ENCODE assay signal across 8 cellular contexts in the genomic region with DNA sequence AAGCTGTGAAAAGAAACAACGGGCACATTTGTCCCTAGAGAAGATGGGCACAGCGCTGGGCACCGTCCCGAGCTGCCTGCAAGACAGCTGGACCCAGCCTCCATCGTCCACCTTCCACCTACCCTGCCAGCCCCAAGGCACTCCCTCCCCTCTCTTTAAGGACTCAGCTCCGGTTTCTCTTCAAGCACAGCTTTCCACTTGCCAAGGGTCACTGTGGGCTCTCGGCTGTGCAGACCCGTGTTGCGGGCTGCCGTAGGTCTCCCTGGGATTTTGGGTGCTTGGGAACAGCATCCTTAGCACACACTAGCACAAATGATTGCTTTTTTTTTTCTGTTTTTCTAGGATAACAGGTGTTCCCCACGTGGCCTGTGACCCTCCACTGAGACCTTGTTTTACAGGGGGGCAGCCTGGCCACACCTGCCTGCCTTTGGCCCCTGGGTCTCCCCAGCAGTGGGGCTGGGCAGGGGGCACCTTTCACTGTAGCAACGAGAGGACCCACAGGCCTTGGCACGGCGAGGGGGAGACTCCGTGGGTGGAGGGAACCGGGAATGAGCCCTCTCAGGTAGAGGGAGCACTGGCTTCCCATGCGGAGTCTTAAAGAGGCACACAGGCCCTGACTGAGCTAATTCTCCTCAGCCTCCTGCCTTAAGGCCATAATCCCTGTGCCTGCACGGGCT. TPM values are rescaled to one million over a fixed set of nuclear protein-coding genes. Genes with fewer than 3 reads are reported as not detected.
A peak's percentile ranks its signal among the peaks of the same experiment; 100 is the strongest.
DNase-seq lines count a peak whose midpoint lies in the region; ATAC-seq and TF ChIP-seq lines count a peak whose summit lies in the region.

No MANE protein-coding gene starts in this region.

- no peak overlapping the region for H2AFZ ChIP-seq in hepatocyte

- H3K4me3 ChIP-seq in WERI-Rb-1 (ENCODE audit: low read depth, low read length) (peak overlapping the region; percentile 46), hepatocyte (no peak overlapping the region), SJCRH30 (no peak overlapping the region; the same call in 1 of the 2 replicates)

- H3K27ac ChIP-seq in WERI-Rb-1 (peak overlapping the region; percentile 47), hepatocyte (no peak overlapping the region), SJCRH30 (no peak overlapping the region)

- H3K27me3 Mint-ChIP-seq in T-helper 1 cell treated with Interleukin-12 subunit alpha and Interleukin-12 subunit beta and Interleukin-4 antibody, amounts not matched to agents 30 μg/mL and 1 μg/mL, for 36 hours (ENCODE audit: low read depth): peaks cover 3% of the 10 kb centered on the region

- peaks cover 17% of the 10 kb centered on the region for H3K4me1 Mint-ChIP-seq in T-helper 1 cell treated with Interleukin-12 subunit alpha and Interleukin-12 subunit beta and Interleukin-4 antibody, amounts not matched to agents 30 μg/mL and 1 μg/mL, for 36 hours (ENCODE audit: low read depth)
- H3K4me1 Mint-ChIP-seq in stimulated activated effector memory CD8-positive, alpha-beta T cell treated with anti-CD3 and anti-CD28 coated beads, Interleukin-12 subunit alpha, Interleukin-12 subunit beta, amount 100 ng/mL, for 72 hours: peaks cover 15% of the 10 kb centered on the region

- H3K9me2 ChIP-seq in hepatocyte (replicated peaks; ENCODE audit: insufficient read depth): no peaks in the 10 kb centered on the region

- no peaks in the 10 kb centered on the region for H4K20me1 ChIP-seq in hepatocyte (ENCODE audit: insufficient read depth, poor library complexity, severe bottlenecking)

- WGBS in hepatocyte (ENCODE audit: low lambda C conversion rate, missing lambda C conversion rate): 74% methylated on average over 18 of the region's 18 CpGs

- no peak for TF ChIP-seq CTCF in WERI-Rb-1 (IDR thresholded peaks at IDR 0.05; ENCODE audit: low read depth, low read length)
- no peak for TF ChIP-seq CTCF in hepatocyte (IDR thresholded peaks at IDR 0.05; ENCODE audit: poor library complexity)

- H3K4me2 ChIP-seq in hepatocyte: peak overlapping the region; percentile 99

- peak overlapping the region; percentile 71 for H3K4me3 Mint-ChIP-seq in T-helper 1 cell treated with Interleukin-12 subunit alpha and Interleukin-12 subunit beta and Interleukin-4 antibody, amounts not matched to agents 30 μg/mL and 1 μg/mL, for 36 hours
- H3K4me3 Mint-ChIP-seq in stimulated activated effector memory CD8-positive, alpha-beta T cell treated with anti-CD3 and anti-CD28 coated beads, Interleukin-12 subunit alpha, Interleukin-12 subunit beta, amount 100 ng/mL, for 72 hours: peak overlapping the region; percentile 59

- H3K36me3 Mint-ChIP-seq in T-helper 1 cell treated with Interleukin-12 subunit alpha and Interleukin-12 subunit beta and Interleukin-4 antibody, amounts not matched to agents 30 μg/mL and 1 μg/mL, for 36 hours (ENCODE audit: low read depth): peaks cover 10% of the 10 kb centered on the region
- H3K36me3 Mint-ChIP-seq in stimulated activated effector memory CD8-positive, alpha-beta T cell treated with anti-CD3 and anti-CD28 coated beads, Interleukin-12 subunit alpha, Interleukin-12 subunit beta, amount 100 ng/mL, for 72 hours: peaks cover 34% of the 10 kb centered on the region

- no peak for DNase-seq in T-helper 1 cell
- peak; percentile 81 for DNase-seq in WERI-Rb-1
- DNase-seq in hepatocyte (ENCODE audit: low spot score): peak; percentile 4
- DNase-seq in stimulated activated effector memory CD8-positive, alpha-beta T cell treated with anti-CD3 and anti-CD28 coated beads, Interleukin-12 subunit alpha, Interleukin-12 subunit beta, amount 100 ng/mL, for 72 hours (ENCODE audit: low spot score in 2 of 2): no peak
- no peak for DNase-seq in SJCRH30
- no peak for DNase-seq in EL
- no peak for DNase-seq in epidermal melanocyte (ENCODE audit: insufficient read length, low spot score)

- no peaks in the 10 kb centered on the region for H3K9me3 Mint-ChIP-seq in T-helper 1 cell treated with Interleukin-12 subunit alpha and Interleukin-12 subunit beta and Interleukin-4 antibody, amounts not matched to agents 30 μg/mL and 1 μg/mL, for 36 hours
- H3K9me3 Mint-ChIP-seq in stimulated activated effector memory CD8-positive, alpha-beta T cell treated with anti-CD3 and anti-CD28 coated beads, Interleukin-12 subunit alpha, Interleukin-12 subunit beta, amount 100 ng/mL, for 72 hours: no peaks in the 10 kb centered on the region

- peak overlapping the region; percentile 31 for H3K27ac Mint-ChIP-seq in T-helper 1 cell treated with Interleukin-12 subunit alpha and Interleukin-12 subunit beta and Interleukin-4 antibody, amounts not matched to agents 30 μg/mL and 1 μg/mL, for 36 hours
- H3K27ac Mint-ChIP-seq in stimulated activated effector memory CD8-positive, alpha-beta T cell treated with anti-CD3 and anti-CD28 coated beads, Interleukin-12 subunit alpha, Interleukin-12 subunit beta, amount 100 ng/mL, for 72 hours: peak overlapping the region; percentile 83

- peaks cover 10% of the 10 kb centered on the region for H3K4me1 ChIP-seq in hepatocyte (ENCODE audit: insufficient read depth)
- peaks cover 12% of the 10 kb centered on the region; the same call in 1 of the 2 replicates for H3K4me1 ChIP-seq in SJCRH30

- H3K36me3 ChIP-seq in WERI-Rb-1 (peaks cover 40% of the 10 kb centered on the region), hepatocyte (replicated peaks; ENCODE audit: insufficient read depth, low read depth) (no peaks in the 10 kb centered on the region), SJCRH30 (0 out of 2 replicates have a peak, but pooled peaks cover 9% of the 10 kb centered on the region)

- H3K27me3 ChIP-seq in WERI-Rb-1 (ENCODE audit: insufficient read depth, low read depth, severe bottlenecking) (no peaks in the 10 kb centered on the region), hepatocyte (no peaks in the 10 kb centered on the region), SJCRH30 (peaks cover 20% of the 10 kb centered on the region)

- ATAC-seq in stimulated activated effector memory CD8-positive, alpha-beta T cell treated with anti-CD3 and anti-CD28 coated beads, Interleukin-12 subunit alpha, Interleukin-12 subunit beta, amount 100 ng/mL, for 72 hours: no peak

- H3K79me2 ChIP-seq in hepatocyte: peaks cover 12% of the 10 kb centered on the region

- no peaks in the 10 kb centered on the region for H3K9me3 ChIP-seq in WERI-Rb-1 (ENCODE audit: severe bottlenecking)
- no peaks in the 10 kb centered on the region for H3K9me3 ChIP-seq in hepatocyte (ENCODE audit: low read depth)
- no peaks in the 10 kb centered on the region for H3K9me3 ChIP-seq in SJCRH30 (replicated peaks)

RNA-seq across cellular contexts. Expression of a gene that starts 1.4 kb away (rescaled TPM):
- total RNA-seq in hepatocyte: 16.9 and 27.8 TPM in 2 replicates
- 30.8 and 38.3 TPM in 2 replicates for polyA plus RNA-seq in hepatocyte
- total RNA-seq in SJCRH30 (2014; rRNA removed; shearing (Covaris generic)): 23.5 and 27.6 TPM in 2 replicates

RNA-seq across cellular contexts. Expression of a gene that starts 41.9 kb away (rescaled TPM):
- 15.8 and 27.1 TPM in 2 replicates for total RNA-seq in hepatocyte
- polyA plus RNA-seq in hepatocyte: 49.7 and 60.0 TPM in 2 replicates
- total RNA-seq in SJCRH30 (2014; rRNA removed; shearing (Covaris generic)): 22.1 and 26.0 TPM in 2 replicates

Comparison
In these comparisons a context has a peak if more than half of its experiments do, and no peak if none do; other contexts are left out.
1. DNase-seq: peak in WERI-Rb-1 (single experiment) and hepatocyte (single experiment); none in T-helper 1 cell (0 of 5), stimulated activated effector memory CD8-positive, alpha-beta T cell treated with anti-CD3 and anti-CD28 coated beads, Interleukin-12 subunit alpha, Interleukin-12 subunit beta, amount 100 ng/mL, for 72 hours (0 of 2), SJCRH30 (0 of 2), EL (single experiment) and epidermal melanocyte (single experiment).